Comparison of ENCODE assay signal across 1 cellular context in the genomic region with DNA sequence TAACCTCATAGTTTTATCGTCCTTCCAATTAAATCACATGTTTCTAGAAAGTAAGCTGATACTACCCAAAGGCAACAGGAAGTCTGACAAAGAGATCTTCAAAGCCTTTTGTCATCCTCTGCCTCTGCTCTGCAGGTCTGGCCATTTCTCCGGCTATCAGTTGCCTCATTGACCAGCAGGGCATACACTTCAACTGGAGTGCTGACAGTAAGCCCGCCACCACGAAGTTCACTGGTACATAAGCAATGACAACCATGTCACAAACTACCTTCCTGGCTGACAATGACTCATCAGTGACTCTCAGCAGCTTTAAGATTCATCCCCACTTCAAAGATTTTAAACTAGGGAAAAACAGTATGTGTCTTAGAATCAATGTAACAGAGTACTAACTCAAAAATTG.
TF ChIP-seq lines count a peak whose summit lies in the region.

No MANE protein-coding gene starts in this region.

TF ChIP-seq in endothelial cell of umbilical vein, 7 proteins besides CTCF, POLR2A, EP300 and RAD21 (continued from another document):
- TF ChIP-seq, protein P1, sequence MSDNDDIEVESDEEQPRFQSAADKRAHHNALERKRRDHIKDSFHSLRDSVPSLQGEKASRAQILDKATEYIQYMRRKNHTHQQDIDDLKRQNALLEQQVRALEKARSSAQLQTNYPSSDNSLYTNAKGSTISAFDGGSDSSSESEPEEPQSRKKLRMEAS (IDR thresholded peaks at IDR 0.05; ENCODE audit: insufficient read depth, insufficient read length): no peak
- TF ChIP-seq FOS (IDR thresholded peaks at IDR 0.05; ENCODE audit: borderline replicate concordance, insufficient read depth, low read length): peak; percentile 18
